Comparison of ENCODE assay signal across 8 cellular contexts in genomic region chr7:73266719-73267368, GRCh38. TPM values are rescaled to one million over a fixed set of nuclear protein-coding genes. Genes with fewer than 3 reads are reported as not detected.
A peak's percentile ranks its signal among the peaks of the same experiment; 100 is the strongest.
DNase-seq lines count a peak whose midpoint lies in the region; ATAC-seq and FAIRE-seq lines count a peak whose summit lies in the region.
"Not testable (repeated sequence)": the region's sequence is repeated elsewhere in the genome, so short reads cannot be mapped to it uniquely, and the experiment has no call there.

No MANE protein-coding gene starts in this region.

- H3K9me3 Mint-ChIP-seq in stimulated activated naive B cell treated with anti-CD40 and anti-IgM and Interleukin-4, amounts not matched to agents 10 μg/mL and 1 μg/mL and 100 μg/mL, for 72 hours, result not testable (repeated sequence)

- H3K27me3 Mint-ChIP-seq in stimulated activated naive B cell treated with anti-CD40 and anti-IgM and Interleukin-4, amounts not matched to agents 10 μg/mL and 1 μg/mL and 100 μg/mL, for 72 hours, result not testable (repeated sequence)

- H3K4me1 Mint-ChIP-seq in stimulated activated naive B cell treated with anti-CD40 and anti-IgM and Interleukin-4, amounts not matched to agents 10 μg/mL and 1 μg/mL and 100 μg/mL, for 72 hours, result not testable (repeated sequence)

- not testable (repeated sequence) for H3K27ac Mint-ChIP-seq in stimulated activated naive B cell treated with anti-CD40 and anti-IgM and Interleukin-4, amounts not matched to agents 10 μg/mL and 1 μg/mL and 100 μg/mL, for 72 hours

- ATAC-seq in GM18517 (IDR thresholded peaks at IDR 0.05; ENCODE audit: unreplicated experiment) (peak; percentile 68), GM19397 (IDR thresholded peaks at IDR 0.05; ENCODE audit: unreplicated experiment) (peak; percentile 68), GM21723 (IDR thresholded peaks at IDR 0.05; ENCODE audit: unreplicated experiment) (peak; percentile 76), HG02885 (IDR thresholded peaks at IDR 0.05; ENCODE audit: poor library complexity, unreplicated experiment) (peak; percentile 82), HG03196 (IDR thresholded peaks at IDR 0.05; ENCODE audit: unreplicated experiment) (peak; percentile 62), esophagus mucosa (peak; percentile 87)
- peak; percentile 89 for ATAC-seq in stimulated activated naive B cell treated with anti-CD40 and anti-IgM and Interleukin-4, amounts not matched to agents 10 μg/mL and 1 μg/mL and 100 μg/mL, for 72 hours (replicated peaks)

- not testable (repeated sequence) for DNase-seq in RCC 7860 (ENCODE audit: low spot score); stimulated activated naive B cell treated with anti-CD40 and anti-IgM and Interleukin-4, amounts not matched to agents 10 μg/mL and 1 μg/mL and 100 μg/mL, for 72 hours

- not testable (repeated sequence) for H3K36me3 Mint-ChIP-seq in stimulated activated naive B cell treated with anti-CD40 and anti-IgM and Interleukin-4, amounts not matched to agents 10 μg/mL and 1 μg/mL and 100 μg/mL, for 72 hours

- FAIRE-seq in RCC 7860 (lab: Jason Lieb, UNC), result peak; percentile 99

- not testable (repeated sequence) for H3K4me3 Mint-ChIP-seq in stimulated activated naive B cell treated with anti-CD40 and anti-IgM and Interleukin-4, amounts not matched to agents 10 μg/mL and 1 μg/mL and 100 μg/mL, for 72 hours

RNA-seq across cellular contexts. Expression of gene NSUN5, which starts 41.8 kb away (rescaled TPM):
- total RNA-seq in esophagus mucosa, result 22.1 TPM
